ENCODE assay signal across 3 cellular contexts in genomic region chr7:149696313-149696712, GRCh38.
TF ChIP-seq lines count a peak whose summit lies in the region.

No MANE protein-coding gene starts in this region.

TF ChIP-seq in A549, 52 proteins besides CTCF, POLR2A, EP300 and RAD21:
- no peak for TF ChIP-seq ESRRA (IDR thresholded peaks at IDR 0.05; ENCODE audit: borderline replicate concordance, low read length)
- no peak for TF ChIP-seq EHF (CRISPR knock-in tag; IDR thresholded peaks at IDR 0.05)

TF ChIP-seq in K562, 482 proteins besides CTCF, POLR2A, EP300 and RAD21:
- TF ChIP-seq CEBPB (tag; IDR thresholded peaks at IDR 0.05) (peak; percentile 47), CBX5 (IDR thresholded peaks at IDR 0.05; ENCODE audit: borderline replicate concordance, low read depth) (no peak), ETV5 (CRISPR knock-in tag; IDR thresholded peaks at IDR 0.05; ENCODE audit: low read depth) (no peak), NR2F6 (CRISPR knock-in tag; IDR thresholded peaks at IDR 0.05) (no peak), HMBOX1 (IDR thresholded peaks at IDR 0.05) (no peak), CC2D1A (IDR thresholded peaks at IDR 0.05) (peak; percentile 81), ZNF280A (IDR thresholded peaks at IDR 0.05; ENCODE audit: low read depth, partially characterized antibody) (no peak), ZNF449 (CRISPR knock-in tag; IDR thresholded peaks at IDR 0.05) (no peak), ZNF316 (IDR thresholded peaks at IDR 0.05) (no peak), CEBPG (CRISPR knock-in tag; IDR thresholded peaks at IDR 0.05) (no peak), CEBPG (tag; conservative IDR thresholded peaks at IDR 0.05 in 1 of 2, IDR thresholded peaks at IDR 0.05 in 1 of 2) (peak; percentile 38 to 62; a peak in 3 of 4 replicates), HOMEZ (CRISPR knock-in tag; IDR thresholded peaks at IDR 0.05) (no peak), HINFP (tag; conservative IDR thresholded peaks at IDR 0.05; ENCODE audit: low read depth) (peak; percentile 85), ZBTB5 (IDR thresholded peaks at IDR 0.05) (peak; percentile 84), RBM25 (IDR thresholded peaks at IDR 0.05; ENCODE audit: low read depth, low read length, severe bottlenecking) (no peak), MTF1 (CRISPR knock-in tag; IDR thresholded peaks at IDR 0.05; ENCODE audit: borderline replicate concordance) (no peak), THRB (CRISPR knock-in tag; conservative IDR thresholded peaks at IDR 0.05) (no peak)
TF ChIP-seq in K562: peak in this region for 5.

TF ChIP-seq in H1, 55 proteins besides CTCF, POLR2A, EP300 and RAD21:
- TF ChIP-seq HDAC2 (IDR thresholded peaks at IDR 0.05; ENCODE audit: borderline replicate concordance in 1 of 2, low read depth in 2 of 2, low read length in 2 of 2) (no peak), SIX5 (IDR thresholded peaks at IDR 0.05; ENCODE audit: low read depth, low read length) (no peak), CEBPB (IDR thresholded peaks at IDR 0.05; ENCODE audit: low read depth, low read length) (0 out of 2 replicates have a peak, but pooled peaks have one; percentile 18), CHD2 (IDR thresholded peaks at IDR 0.05; ENCODE audit: low read length) (no peak), NANOG (IDR thresholded peaks at IDR 0.05; ENCODE audit: insufficient read depth, low read depth, low read length, poor library complexity, severe bottlenecking) (no peak)
TF ChIP-seq in H1: peak in this region for 1.
